Comparison of ENCODE assay signal across 8 cellular contexts in the genomic region with DNA sequence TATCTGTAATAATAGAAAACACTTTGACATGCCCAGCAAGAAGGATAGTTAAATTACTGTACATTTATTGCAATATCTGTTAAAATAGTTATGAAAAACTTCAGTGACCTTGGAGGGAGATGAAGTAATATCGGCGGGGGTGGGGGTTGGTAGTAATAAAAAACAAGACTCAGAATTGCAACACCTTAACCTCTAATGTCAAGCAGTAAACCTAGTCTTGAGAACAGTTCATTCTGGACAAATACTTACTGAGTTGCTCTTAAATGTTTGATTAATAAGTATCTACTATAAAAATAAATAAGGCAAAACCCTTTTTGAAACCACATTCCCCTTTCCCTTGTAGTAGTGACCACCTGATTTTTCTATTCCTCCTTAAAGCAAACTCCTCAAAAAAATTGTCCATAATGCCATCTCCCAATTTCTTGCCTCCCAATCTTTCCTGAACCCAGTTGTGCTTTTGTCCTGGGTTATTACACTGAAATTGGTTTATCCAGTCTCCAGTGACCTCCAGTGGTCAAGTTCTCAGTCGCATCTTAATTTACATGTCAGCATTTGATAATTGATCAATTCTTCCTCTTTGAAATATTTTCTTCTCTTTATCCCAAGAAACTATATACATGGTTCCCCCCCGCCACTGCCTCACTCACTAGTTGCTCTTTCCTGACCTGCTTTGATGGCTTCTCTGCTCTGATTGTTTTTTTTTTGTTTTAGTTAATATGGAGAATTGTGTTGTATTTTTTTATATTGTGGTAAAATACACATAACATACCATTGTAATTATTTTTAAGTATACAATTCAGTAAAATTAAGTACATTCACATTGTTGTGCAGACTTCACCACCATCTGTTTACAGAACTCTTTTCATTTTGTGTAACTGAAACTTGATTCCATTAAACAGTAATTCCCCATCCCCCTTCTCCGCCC. TPM values are rescaled to one million over a fixed set of nuclear protein-coding genes. Genes with fewer than 3 reads are reported as not detected.
DNase-seq lines count a peak whose midpoint lies in the region; ATAC-seq lines count a peak whose summit lies in the region.

No MANE protein-coding gene starts in this region.

- ATAC-seq in HG03439 (IDR thresholded peaks at IDR 0.05; ENCODE audit: unreplicated experiment) (no peak), HG03139 (IDR thresholded peaks at IDR 0.05; ENCODE audit: unreplicated experiment) (no peak)

- in situ Hi-C loops in ACHN (cut with HindIII; ENCODE audit: low pct_ligation_motif_present, low pct_unique_long_range_greater_than_20kb, low sequenced_read_pairs) (no loop called here), G401 (cut with HindIII; ENCODE audit: low sequenced_read_pairs) (no loop called here)

- DNase-seq in ACHN (peak; percentile 69), G401 (ENCODE audit: low spot score) (peak; percentile 42), NCI-H2196 (lab: John Stamatoyannopoulos, UW; ENCODE audit: unreplicated experiment) (peak; percentile 23), astrocyte of the hippocampus (ENCODE audit: low read depth, low spot score) (peak; percentile 65), iPS-NIHi11 (ENCODE audit: low spot score) (peak; percentile 22), smooth muscle cell of the brain vasculature (ENCODE audit: low read depth, low spot score) (peak; percentile 29)

RNA-seq across cellular contexts. Expression of gene RAP1A, which starts 36.8 kb away (rescaled TPM):
- 29.9 and 38.6 TPM in 2 replicates for total RNA-seq in G401 (2014; rRNA removed; shearing (Covaris generic))
